20 cellular contexts compared by ENCODE assay signal in genomic region chr2:237407734-237408133, GRCh38. TPM values are rescaled to one million over a fixed set of nuclear protein-coding genes. Genes with fewer than 3 reads are reported as not detected.
DNase-seq lines count a peak whose midpoint lies in the region; ATAC-seq and TF ChIP-seq lines count a peak whose summit lies in the region.
"Had no signal": no experiment of that assay in that cellular context is flagged by ENCODE, and none has a peak within 500 bp of the region (broad histone marks: within the 10 kb centered on the region; RNA-seq: fewer than 3 reads in every experiment).

No MANE protein-coding gene starts in this region.

- in situ Hi-C loops in gastrocnemius medialis (cut with MboI; ENCODE audit: low sequenced_read_pairs in 4 of 4) = loop anchor here in 2 of 4 donors (5.0 to 10.0 kb wide), 2 partner anchors 243 to 250 kb away; no protein-coding TSS in a partner anchor

- H3K4me3 ChIP-seq in right atrium auricular region = no peak overlapping the region
- peak overlapping the region; percentile 36 to 96 for H3K4me3 ChIP-seq in foreskin fibroblast (ENCODE audit: low read depth in 1 of 2, low read length in 2 of 2)
- peak overlapping the region in 2 of 4 donors; percentile 4 to 54 for H3K4me3 ChIP-seq in gastrocnemius medialis
- H3K4me3 ChIP-seq in vagina = peak overlapping the region; percentile 33 to 71
- H3K4me3 ChIP-seq: right lobe of liver had no signal

- intact Hi-C loops in left cardiac atrium (cut with DNase I) (loop anchor here in 1 of 2 donors (5.0 kb wide), 1 partner anchor 240 kb away; no protein-coding TSS in a partner anchor), gastrocnemius medialis (cut with DNase I; ENCODE audit: low total_unique reads) (loop anchor here (10.0 kb wide), 1 partner anchor 253 kb away; no protein-coding TSS in a partner anchor), vagina (cut with DNase I) (no loop called here)

- DNase-seq in right atrium auricular region (ENCODE audit: low spot score) (no peak), left cardiac atrium (no peak), foreskin fibroblast (no peak), gastrocnemius medialis (no peak), vagina (ENCODE audit: extremely low spot score in 2 of 2) (peak in 1 of 2 donors; percentile 37), NCI-H345 treated with DMSO at 0.1 percent for 48 hours (lab: John Stamatoyannopoulos, UW; ENCODE audit: unreplicated experiment) (no peak)
- DNase-seq: ACHN; activated naive CD8-positive, alpha-beta T cell treated with anti-CD3 and anti-CD28 coated beads for 36 hours; brain microvascular endothelial cell; CD4-positive, CD25-positive, alpha-beta regulatory T cell; effector CD4-positive, alpha-beta T cell; midbrain; NCI-H1436 treated with DMSO at 0.1 percent for 48 hours; right lobe of liver; stimulated activated CD4-positive, alpha-beta T cell treated with anti-CD3 and anti-CD28 coated beads, Interleukin-4, amount 100 ng/mL, for 4 hours; T-helper 9 cell had no signal

- TF ChIP-seq POLR2A in gastrocnemius medialis (IDR thresholded peaks at IDR 0.05) (no peak), vagina (IDR thresholded peaks at IDR 0.05) (no peak)

- H3K4me1 ChIP-seq in right atrium auricular region (peaks cover 0 to 32% of the 10 kb centered on the region in 2 donors), gastrocnemius medialis (peaks cover under 1 to 16% of the 10 kb centered on the region in 2 donors), vagina (peaks cover 24% of the 10 kb centered on the region)
- H3K4me1 ChIP-seq: right lobe of liver had no signal

- H3K27ac ChIP-seq in right atrium auricular region (peak overlapping the region; percentile 62 to 83), gastrocnemius medialis (peak overlapping the region; percentile 71 to 80 (median 74)), vagina (peak overlapping the region; percentile 98)
- H3K27ac ChIP-seq: brain microvascular endothelial cell, right lobe of liver had no signal

- H3K9me3 ChIP-seq in right atrium auricular region (no peaks in the 10 kb centered on the region), gastrocnemius medialis (no peaks in the 10 kb centered on the region), vagina (no peaks in the 10 kb centered on the region)
- H3K9me3 ChIP-seq: right lobe of liver, tibial nerve had no signal

- ATAC-seq in left cardiac atrium (no peak), gastrocnemius medialis (no peak), HG03520 (IDR thresholded peaks at IDR 0.05; ENCODE audit: unreplicated experiment) (no peak), GM21381 (IDR thresholded peaks at IDR 0.05; ENCODE audit: unreplicated experiment) (no peak)
- ATAC-seq: activated CD4-positive, CD25-positive, alpha-beta regulatory T cell treated with anti-CD3 and anti-CD28 coated beads, Interleukin-2, amount 50 U/mL, for 24 hours; right lobe of liver had no signal

- H3K36me3 ChIP-seq in right atrium auricular region = no peaks in the 10 kb centered on the region
- H3K36me3 ChIP-seq in gastrocnemius medialis = no peaks in the 10 kb centered on the region
- no peaks in the 10 kb centered on the region for H3K36me3 ChIP-seq in vagina
- H3K36me3 ChIP-seq: right lobe of liver, tibial nerve had no signal

- TF ChIP-seq CTCF in right atrium auricular region (IDR thresholded peaks at IDR 0.05) = no peak
- TF ChIP-seq CTCF in foreskin fibroblast (IDR thresholded peaks at IDR 0.05; ENCODE audit: low read depth, low read length) = no peak
- TF ChIP-seq CTCF in gastrocnemius medialis (IDR thresholded peaks at IDR 0.05 in 4 of 5, conservative IDR thresholded peaks at IDR 0.05 in 1 of 5) = no peak
- TF ChIP-seq CTCF in vagina (IDR thresholded peaks at IDR 0.05) = no peak

- no peaks in the 10 kb centered on the region for H3K27me3 ChIP-seq in right atrium auricular region
- no peaks in the 10 kb centered on the region for H3K27me3 ChIP-seq in gastrocnemius medialis
- H3K27me3 ChIP-seq in vagina = no peaks in the 10 kb centered on the region
- H3K27me3 ChIP-seq: brain microvascular endothelial cell, right lobe of liver had no signal

RNA-seq across cellular contexts. Expression of gene COL6A3, which starts 6.2 kb away (rescaled TPM):
- total RNA-seq in right atrium auricular region = 100 to 1,000 TPM in 1 of 2 donors, 10 to 100 TPM in 1; 61.6 to 103 TPM
- 100 to 1,000 TPM; 145 to 186 TPM for total RNA-seq in left cardiac atrium
- total RNA-seq in gastrocnemius medialis = 100 to 1,000 TPM in 2 of 4 donors, 10 to 100 TPM in 2; 45.3 to 150 (median 108) TPM
- total RNA-seq in vagina = 315 TPM

Comparison
In these comparisons a context has a peak if more than half of its experiments do, and no peak if none do; other contexts are left out.
1. H3K4me3 ChIP-seq: peak in foreskin fibroblast (2 of 2) and vagina (2 of 2); none in right atrium auricular region (0 of 2).
2. Peak in every context shown above with its lines, with median percentiles within 50 percentile points of each other: H3K27ac ChIP-seq.